Comparison of ENCODE assay signal across 1 cellular context in genomic region chr16:1159973-1160772, GRCh38.
TF ChIP-seq lines count a peak whose summit lies in the region.

No MANE protein-coding gene starts in this region.

TF ChIP-seq in GM23338, 12 proteins besides CTCF, POLR2A, EP300 and RAD21 (continued from another document):
- TF ChIP-seq ZNF462 (CRISPR knock-in tag; IDR thresholded peaks at IDR 0.05) (no peak), EZH2 (IDR thresholded peaks at IDR 0.05; ENCODE audit: low read depth, unreplicated experiment) (no peak), ETS1 (IDR thresholded peaks at IDR 0.05) (no peak), CREB1 (CRISPR knock-in tag; IDR thresholded peaks at IDR 0.05; ENCODE audit: low read depth) (no peak), STAT1 (IDR thresholded peaks at IDR 0.05; ENCODE audit: unreplicated experiment) (no peak), REST (IDR thresholded peaks at IDR 0.05; ENCODE audit: unreplicated experiment) (no peak), POLR2AphosphoS5 (IDR thresholded peaks at IDR 0.05; ENCODE audit: low read depth) (no peak), ZNF114 (CRISPR knock-in tag; IDR thresholded peaks at IDR 0.05) (no peak), NANOG (IDR thresholded peaks at IDR 0.05; ENCODE audit: borderline replicate concordance) (no peak), EZH2phosphoT487 (IDR thresholded peaks at IDR 0.05; ENCODE audit: unreplicated experiment) (no peak), JUNB (IDR thresholded peaks at IDR 0.05; ENCODE audit: unreplicated experiment) (no peak)
TF ChIP-seq in GM23338: peak in this region for 0.
